31 cellular contexts compared by ENCODE assay signal in genomic region chr10:123536176-123536845, GRCh38.
"Had no signal": no experiment of that assay in that cellular context is flagged by ENCODE, and none has a peak within 500 bp of the region (broad histone marks: within the 10 kb centered on the region; RNA-seq: fewer than 3 reads in every experiment).

No MANE protein-coding gene starts in this region.

- H3K27ac Mint-ChIP-seq: activated CD4-positive, alpha-beta T cell treated with anti-CD3 and anti-CD28 coated beads for 36 hours; activated naive CD4-positive, alpha-beta T cell treated with anti-CD3 and anti-CD28 coated beads, Interleukin-2, amount 10 ng/mL, durations not matched to agents 7 days and 5 days; activated naive CD8-positive, alpha-beta T cell treated with anti-CD3 and anti-CD28 coated beads, Interleukin-2, amount 10 ng/mL, durations not matched to agents 7 days and 5 days; activated T-helper 1 cell treated with anti-CD3 and anti-CD28 coated beads, Interleukin-12 subunit alpha, Interleukin-12 subunit beta, Interleukin-2, Interleukin-4 antibody, amounts not matched to agents 30 ng/mL and 10 ng/mL and 1 ng/mL, durations not matched to agents 14 hours and 24 hours and 36 hours; brain; nephron progenitor cell; progenitor cell of endocrine pancreas; stimulated activated naive CD8-positive, alpha-beta T cell treated with anti-CD3 and anti-CD28 coated beads, Interleukin-15, Interleukin-2, amounts not matched to agents 100 ng/mL and 50 ng/mL, for 24 hours; T-helper 2 cell treated with Interferon-gamma antibody and Interleukin-4, amounts not matched to agents 5 μg/mL and 100 μg/mL, for 36 hours had no signal

- H3K9me3 ChIP-seq: colonic mucosa, neutrophil, ovary, upper lobe of right lung had no signal

- FAIRE-seq: keratinocyte had no signal

- H3K36me3 Mint-ChIP-seq: activated naive CD4-positive, alpha-beta T cell treated with anti-CD3 and anti-CD28 coated beads, Interleukin-2, amount 10 ng/mL, durations not matched to agents 7 days and 5 days; activated naive CD8-positive, alpha-beta T cell treated with anti-CD3 and anti-CD28 coated beads, Interleukin-2, amount 10 ng/mL, durations not matched to agents 7 days and 5 days; brain had no signal

- DNase-seq: activated CD4-positive, alpha-beta T cell treated with anti-CD3 and anti-CD28 coated beads for 36 hours; activated CD4-positive, CD25-positive, alpha-beta regulatory T cell; activated effector memory CD4-positive, alpha-beta T cell treated with anti-CD3 and anti-CD28 coated beads, Interleukin-2, amount 50 U/mL, for 16 hours; activated naive CD4-positive, alpha-beta T cell treated with anti-CD3 and anti-CD28 coated beads, Interleukin-2, amount 10 ng/mL, durations not matched to agents 7 days and 5 days; activated naive CD8-positive, alpha-beta T cell treated with anti-CD3 and anti-CD28 coated beads, Interleukin-2, amount 10 ng/mL, durations not matched to agents 7 days and 5 days; activated T-cell treated with anti-CD3 and anti-CD28 coated beads, Interleukin-2, amount 50 U/mL, for 1 hour; cerebellar nuclear complex; colonic mucosa; dorsolateral prefrontal cortex; effector memory CD4-positive, alpha-beta T cell; erythroblast; hippocampal formation; left cardiac atrium; left ventricle myocardium superior; nephron progenitor cell; ovary; stimulated activated CD4-positive, alpha-beta T cell treated with anti-CD3 and anti-CD28 coated beads, Interleukin-12 subunit alpha, Interleukin-12 subunit beta, amount 100 ng/mL, for 4 hours; stimulated activated CD4-positive, alpha-beta T cell treated with anti-CD3 and anti-CD28 coated beads, Interleukin-4, amount 100 ng/mL, for 1 hour; T-helper 1 cell; upper lobe of right lung had no signal

- H3K4me3 Mint-ChIP-seq: activated CD4-positive, alpha-beta T cell treated with anti-CD3 and anti-CD28 coated beads for 36 hours; activated naive CD4-positive, alpha-beta T cell treated with anti-CD3 and anti-CD28 coated beads, Interleukin-2, amount 10 ng/mL, durations not matched to agents 7 days and 5 days; activated naive CD8-positive, alpha-beta T cell treated with anti-CD3 and anti-CD28 coated beads, Interleukin-2, amount 10 ng/mL, durations not matched to agents 7 days and 5 days; activated T-helper 1 cell treated with anti-CD3 and anti-CD28 coated beads, Interleukin-12 subunit alpha, Interleukin-12 subunit beta, Interleukin-2, Interleukin-4 antibody, amounts not matched to agents 30 ng/mL and 10 ng/mL and 1 ng/mL, durations not matched to agents 14 hours and 24 hours and 36 hours; brain; nephron progenitor cell; stimulated activated naive CD8-positive, alpha-beta T cell treated with anti-CD3 and anti-CD28 coated beads, Interleukin-15, Interleukin-2, amounts not matched to agents 100 ng/mL and 50 ng/mL, for 24 hours; T-helper 2 cell treated with Interferon-gamma antibody and Interleukin-4, amounts not matched to agents 5 μg/mL and 100 μg/mL, for 36 hours had no signal

- H3K4me1 Mint-ChIP-seq: activated CD4-positive, alpha-beta T cell treated with anti-CD3 and anti-CD28 coated beads for 36 hours; activated naive CD4-positive, alpha-beta T cell treated with anti-CD3 and anti-CD28 coated beads, Interleukin-2, amount 10 ng/mL, durations not matched to agents 7 days and 5 days; activated naive CD8-positive, alpha-beta T cell treated with anti-CD3 and anti-CD28 coated beads, Interleukin-2, amount 10 ng/mL, durations not matched to agents 7 days and 5 days had no signal

- H3K4me1 ChIP-seq: ascending aorta, colonic mucosa, upper lobe of right lung had no signal

- H3K9me3 Mint-ChIP-seq: stimulated activated naive CD8-positive, alpha-beta T cell treated with anti-CD3 and anti-CD28 coated beads, Interleukin-15, Interleukin-2, amounts not matched to agents 100 ng/mL and 50 ng/mL, for 24 hours; T-helper 2 cell treated with Interferon-gamma antibody and Interleukin-4, amounts not matched to agents 5 μg/mL and 100 μg/mL, for 36 hours had no signal

- H3K36me3 ChIP-seq: ascending aorta, cardiac muscle cell, colonic mucosa, neutrophil, ovary, upper lobe of right lung had no signal

- H3K4me3 ChIP-seq: ascending aorta, cardiac muscle cell, colonic mucosa, dorsolateral prefrontal cortex, ovary, skin epidermis, upper lobe of right lung had no signal

- H3K27ac ChIP-seq: ascending aorta, cardiac muscle cell, colonic mucosa, dorsolateral prefrontal cortex, neutrophil, ovary, upper lobe of right lung had no signal

- ATAC-seq: activated CD4-positive, alpha-beta T cell treated with anti-CD3 and anti-CD28 coated beads for 36 hours; left cardiac atrium; left ventricle myocardium superior; sciatic nerve; upper lobe of right lung had no signal

- H3K27me3 ChIP-seq: ascending aorta, cardiac muscle cell, colonic mucosa, dorsolateral prefrontal cortex, ovary, upper lobe of right lung had no signal
